ENCODE assay signal across 17 cellular contexts in the genomic region with DNA sequence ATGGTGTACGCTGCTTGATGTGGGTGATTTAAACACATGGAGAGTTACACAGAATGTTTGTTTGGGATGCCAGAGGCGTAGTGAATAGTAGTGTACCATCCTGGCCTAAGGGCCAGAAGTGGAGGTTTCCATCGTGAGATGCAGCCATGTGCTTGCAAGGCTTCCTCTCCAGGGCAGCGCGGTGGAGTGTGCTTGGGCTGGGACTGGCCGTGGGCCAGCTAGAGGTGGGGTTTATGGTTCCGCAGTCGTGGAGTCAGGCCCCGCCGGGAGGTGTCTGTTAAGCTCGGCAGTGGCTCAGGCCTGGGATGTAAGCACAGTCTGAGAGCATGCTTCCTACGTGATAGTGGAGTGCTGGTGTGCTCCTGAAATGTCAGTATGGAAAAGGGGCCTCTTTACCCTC. TPM values are rescaled to one million over a fixed set of nuclear protein-coding genes. Genes with fewer than 3 reads are reported as not detected.
"Had no signal": no experiment of that assay in that cellular context is flagged by ENCODE, and none has a peak within 500 bp of the region (broad histone marks: within the 10 kb centered on the region; RNA-seq: fewer than 3 reads in every experiment).

No MANE protein-coding gene starts in this region.

- H3K4me1 Mint-ChIP-seq: naive thymus-derived CD4-positive, alpha-beta T cell had no signal

- H3K36me3 Mint-ChIP-seq: naive thymus-derived CD4-positive, alpha-beta T cell had no signal

- DNase-seq: activated CD4-positive, alpha-beta T cell treated with anti-CD3 and anti-CD28 coated beads, Interleukin-2, amount 50 U/mL, for 1 hour; activated naive CD4-positive, alpha-beta T cell treated with Interleukin-2 at 50 U/mL for 16 hours; activated T-cell treated with anti-CD3 and anti-CD28 coated beads for 4 hours; aorta; effector memory CD8-positive, alpha-beta T cell; mammary epithelial cell; naive thymus-derived CD4-positive, alpha-beta T cell; stimulated activated CD4-positive, alpha-beta T cell treated with anti-CD3 and anti-CD28 coated beads, Interleukin-15, amount 100 ng/mL, for 24 hours; stimulated activated CD4-positive, alpha-beta T cell treated with anti-CD3 and anti-CD28 coated beads, Interleukin-4, amount 100 ng/mL, for 1 hour; stimulated activated naive CD4-positive, alpha-beta T cell; trophoblast cell had no signal

- H3K4me1 ChIP-seq: parathyroid adenoma had no signal

- H3K27me3 Mint-ChIP-seq: dendritic cell treated with granulocyte-macrophage colony-stimulating factor and Interleukin-4, amounts not matched to agents 40 ng/mL and 50 ng/mL, for 4 days had no signal

- H3K4me3 Mint-ChIP-seq: dendritic cell treated with granulocyte-macrophage colony-stimulating factor and Interleukin-4, amounts not matched to agents 40 ng/mL and 50 ng/mL, for 4 days; effector memory CD8-positive, alpha-beta T cell; naive thymus-derived CD4-positive, alpha-beta T cell had no signal

- ATAC-seq: activated CD4-positive, CD25-positive, alpha-beta regulatory T cell treated with anti-CD3 and anti-CD28 coated beads, Interleukin-2, amount 50 U/mL, for 24 hours; effector memory CD8-positive, alpha-beta T cell; left colon; mucosa of descending colon; naive thymus-derived CD4-positive, alpha-beta T cell had no signal

- H3K4me3 ChIP-seq: mucosa of descending colon had no signal

- H3K27ac ChIP-seq: epithelial cell of prostate, parathyroid adenoma had no signal

- H2AFZ ChIP-seq: parathyroid adenoma had no signal

- H3K9me3 Mint-ChIP-seq: effector memory CD8-positive, alpha-beta T cell had no signal

- H3K27ac Mint-ChIP-seq: dendritic cell treated with granulocyte-macrophage colony-stimulating factor and Interleukin-4, amounts not matched to agents 40 ng/mL and 50 ng/mL, for 4 days; effector memory CD8-positive, alpha-beta T cell; naive thymus-derived CD4-positive, alpha-beta T cell had no signal

RNA-seq across cellular contexts. Expression of a gene that starts 14.1 kb away (rescaled TPM):
- total RNA-seq: naive thymus-derived CD4-positive, alpha-beta T cell had no signal
- polyA plus RNA-seq: naive thymus-derived CD4-positive, alpha-beta T cell had no signal
